In the genomic region with DNA sequence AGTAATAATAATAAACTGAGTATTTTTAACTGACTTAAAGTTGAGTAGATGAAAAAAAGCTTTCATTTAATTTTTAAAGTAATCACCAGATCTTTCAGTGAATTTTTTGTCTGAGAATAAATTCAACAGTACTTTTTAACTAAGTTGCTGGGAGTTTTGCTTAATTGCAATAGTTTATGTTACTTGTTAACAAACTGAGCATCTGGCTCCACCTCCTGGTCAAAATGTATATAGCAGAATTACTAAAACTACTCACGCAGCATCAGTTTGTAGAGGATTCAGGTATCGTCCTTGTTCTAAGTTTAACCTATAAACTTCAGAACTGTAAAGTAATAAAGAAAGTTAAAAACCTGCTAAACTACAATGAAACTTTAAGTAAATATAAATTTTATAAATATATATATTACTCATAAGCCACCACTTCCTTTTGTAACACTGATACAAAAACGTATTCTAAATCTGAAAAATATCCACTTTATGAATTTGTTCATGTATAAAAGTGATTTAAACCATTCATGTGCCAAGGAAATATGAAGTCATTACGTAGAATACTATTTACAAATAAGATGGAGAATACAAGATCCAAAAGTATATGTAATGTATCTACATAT, we compare ENCODE assay signal across 8 cellular contexts. TPM values are rescaled to one million over a fixed set of nuclear protein-coding genes. Genes with fewer than 3 reads are reported as not detected.
DNase-seq lines count a peak whose midpoint lies in the region; ATAC-seq and TF ChIP-seq lines count a peak whose summit lies in the region.

No MANE protein-coding gene starts in this region.

- no peaks in the 10 kb centered on the region for H3K27me3 Mint-ChIP-seq in stimulated activated naive CD8-positive, alpha-beta T cell treated with anti-CD3 and anti-CD28 coated beads, Interleukin-15, amount 100 ng/mL, for 72 hours

- peak in 1 of 2 donors; percentile 21 for DNase-seq in stimulated activated naive CD8-positive, alpha-beta T cell treated with anti-CD3 and anti-CD28 coated beads, Interleukin-15, amount 100 ng/mL, for 72 hours
- DNase-seq in stimulated activated naive CD8-positive, alpha-beta T cell treated with anti-CD3 and anti-CD28 coated beads, Interleukin-15, Interleukin-2, amounts not matched to agents 100 U/mL and 50 U/mL, for 24 hours: no peak
- DNase-seq in NCI-H1092 (lab: John Stamatoyannopoulos, UW) (peak; percentile 20), fibroblast of villous mesenchyme (ENCODE audit: low read depth) (peak; percentile 71), renal cortical epithelial cell (ENCODE audit: low read depth) (peak; percentile 71)
- no peak for DNase-seq in activated effector memory CD4-positive, alpha-beta T cell treated with Interleukin-2 at 50 U/mL for 16 hours

- TF ChIP-seq CTCF in SU-DHL-6 (IDR thresholded peaks at IDR 0.05; ENCODE audit: insufficient read depth, low read length, poor library complexity, severe bottlenecking) (peak; percentile 60), fibroblast of villous mesenchyme (IDR thresholded peaks at IDR 0.05; ENCODE audit: insufficient read depth, low read depth, low read length) (peak; percentile 65)

- no peak overlapping the region for H3K4me2 ChIP-seq in SU-DHL-6 (ENCODE audit: low read depth, low read length, poor library complexity, severe bottlenecking)

- H2AFZ ChIP-seq in SU-DHL-6 (ENCODE audit: low read depth, low read length, severe bottlenecking): no peak overlapping the region

- peak; percentile 48 for ATAC-seq in stimulated activated naive CD8-positive, alpha-beta T cell treated with anti-CD3 and anti-CD28 coated beads, Interleukin-15, amount 100 ng/mL, for 72 hours
- no peak for ATAC-seq in stimulated activated naive CD8-positive, alpha-beta T cell treated with anti-CD3 and anti-CD28 coated beads, Interleukin-15, Interleukin-2, amounts not matched to agents 100 U/mL and 50 U/mL, for 24 hours
- ATAC-seq in GM21528 (IDR thresholded peaks at IDR 0.05; ENCODE audit: low FRiP score, unreplicated experiment): no peak

- H3K9me3 Mint-ChIP-seq in stimulated activated naive CD8-positive, alpha-beta T cell treated with anti-CD3 and anti-CD28 coated beads, Interleukin-15, amount 100 ng/mL, for 72 hours: no peaks in the 10 kb centered on the region

- H3K4me3 ChIP-seq in SU-DHL-6 (ENCODE audit: insufficient read depth, low read length, poor library complexity, severe bottlenecking) (no peak overlapping the region), fibroblast of villous mesenchyme (ENCODE audit: low read depth, low read length) (no peak overlapping the region)

- no peak overlapping the region for H3K27ac Mint-ChIP-seq in stimulated activated naive CD8-positive, alpha-beta T cell treated with anti-CD3 and anti-CD28 coated beads, Interleukin-15, amount 100 ng/mL, for 72 hours

- H3K9ac ChIP-seq in SU-DHL-6 (ENCODE audit: low read length): no peak overlapping the region

- no peaks in the 10 kb centered on the region for H3K4me1 Mint-ChIP-seq in stimulated activated naive CD8-positive, alpha-beta T cell treated with anti-CD3 and anti-CD28 coated beads, Interleukin-15, amount 100 ng/mL, for 72 hours

- no peak overlapping the region for H3K27ac ChIP-seq in SU-DHL-6 (ENCODE audit: low read depth, low read length)

- H3K4me3 Mint-ChIP-seq in stimulated activated naive CD8-positive, alpha-beta T cell treated with anti-CD3 and anti-CD28 coated beads, Interleukin-15, amount 100 ng/mL, for 72 hours: no peak overlapping the region

- H3K36me3 ChIP-seq in SU-DHL-6 (ENCODE audit: low read length): peaks cover 27% of the 10 kb centered on the region

- no peaks in the 10 kb centered on the region for H4K20me1 ChIP-seq in SU-DHL-6 (ENCODE audit: low read depth, low read length)

- no peaks in the 10 kb centered on the region for H3K9me2 ChIP-seq in SU-DHL-6 (replicated peaks; ENCODE audit: insufficient read depth, low read length)

- no peaks in the 10 kb centered on the region for H3K79me2 ChIP-seq in SU-DHL-6 (ENCODE audit: insufficient read depth, low read length)

- H3K9me3 ChIP-seq in SU-DHL-6 (ENCODE audit: insufficient read depth, low read length): no peaks in the 10 kb centered on the region

- 0 out of 2 replicates have a peak, but pooled peaks cover 5% of the 10 kb centered on the region for H3F3A ChIP-seq in SU-DHL-6 (ENCODE audit: insufficient read depth)

- H3K27me3 ChIP-seq in SU-DHL-6 (ENCODE audit: low read length): no peaks in the 10 kb centered on the region

RNA-seq across cellular contexts. Expression of gene NOL10, which starts 21.3 kb away (rescaled TPM):
- total RNA-seq in fibroblast of villous mesenchyme (45.1 and 51.8 TPM in 2 replicates), renal cortical epithelial cell (37.9 and 38.3 TPM in 2 replicates)

RNA-seq across cellular contexts. Expression of gene ATP6V1C2, which starts 52.9 kb away (rescaled TPM):
- total RNA-seq in fibroblast of villous mesenchyme (under 0.01 TPM in 2 replicates), renal cortical epithelial cell (under 0.01 and 0.05 TPM in 2 replicates)

Comparison
In these comparisons a context has a peak if more than half of its experiments do, and no peak if none do; other contexts are left out.
1. DNase-seq: peak in NCI-H1092 (single experiment), fibroblast of villous mesenchyme (single experiment) and renal cortical epithelial cell (single experiment); none in stimulated activated naive CD8-positive, alpha-beta T cell treated with anti-CD3 and anti-CD28 coated beads, Interleukin-15, Interleukin-2, amounts not matched to agents 100 U/mL and 50 U/mL, for 24 hours (single experiment) and activated effector memory CD4-positive, alpha-beta T cell treated with Interleukin-2 at 50 U/mL for 16 hours (single experiment).